Comparison of ENCODE assay signal across 9 cellular contexts in the genomic region with DNA sequence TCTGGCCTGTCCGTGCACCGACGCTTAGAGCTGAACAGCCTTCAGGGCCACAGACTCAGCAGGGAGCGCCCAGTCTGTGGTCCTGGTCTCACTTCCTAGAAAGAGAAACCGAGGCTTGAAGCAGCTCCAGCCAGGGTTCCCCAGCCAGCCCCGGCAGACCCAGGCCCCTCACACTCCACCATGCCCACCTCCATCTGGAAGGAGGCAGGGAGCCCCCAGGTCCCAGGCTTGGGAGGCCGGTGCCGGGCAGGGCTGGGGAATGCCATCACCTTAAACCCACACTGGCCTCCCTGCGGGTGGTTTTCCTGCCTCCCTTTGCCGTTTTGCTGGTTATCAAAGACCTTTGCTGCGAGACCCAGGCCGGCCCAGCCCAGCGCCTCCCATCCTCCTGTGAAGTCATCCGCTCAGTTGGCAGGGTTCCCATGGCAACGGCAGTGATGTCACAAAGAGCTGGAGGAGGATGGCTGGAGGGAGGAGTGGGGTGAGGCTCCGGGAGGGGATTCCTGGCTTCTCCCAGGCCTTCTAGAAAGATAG. TPM values are rescaled to one million over a fixed set of nuclear protein-coding genes. Genes with fewer than 3 reads are reported as not detected.
DNase-seq lines count a peak whose midpoint lies in the region; ATAC-seq and TF ChIP-seq lines count a peak whose summit lies in the region.
"Had no signal": no experiment of that assay in that cellular context is flagged by ENCODE, and none has a peak within 500 bp of the region (broad histone marks: within the 10 kb centered on the region; RNA-seq: fewer than 3 reads in every experiment).

No MANE protein-coding gene starts in this region.

- peaks cover 0 to 15% (median 0%) of the 10 kb centered on the region in 4 donors for H3K36me3 ChIP-seq in esophagus muscularis mucosa
- H3K36me3 ChIP-seq: tibial nerve had no signal

- peaks cover 0 to 53% (median 0%) of the 10 kb centered on the region in 4 donors for H3K27me3 ChIP-seq in esophagus muscularis mucosa

- no peak for ATAC-seq in HG02678 (IDR thresholded peaks at IDR 0.05; ENCODE audit: unreplicated experiment)

- no peak for TF ChIP-seq CTCF in cardiac fibroblast (IDR thresholded peaks at IDR 0.05; ENCODE audit: low read depth, low read length)
- TF ChIP-seq CTCF in esophagus muscularis mucosa (IDR thresholded peaks at IDR 0.05), result no peak

- peak; percentile 78 for DNase-seq in COLO668 (lab: John Stamatoyannopoulos, UW; ENCODE audit: unreplicated experiment)
- peak in 2 of 3 experiments; percentile 75 to 91 for DNase-seq in NCI-H1417 (lab: John Stamatoyannopoulos, UW)
- DNase-seq in cardiac fibroblast (ENCODE audit: low read depth in 2 of 2), result peak; percentile 62 to 70
- peak; percentile 74 for DNase-seq in mesenteric fat pad (ENCODE audit: low spot score)
- DNase-seq in HT-29 (ENCODE audit: low spot score), result no peak
- DNase-seq in esophagus muscularis mucosa (ENCODE audit: extremely low spot score), result no peak
- DNase-seq in G401 (ENCODE audit: low spot score), result no peak

- WGBS in esophagus muscularis mucosa, result 56% methylated on average over 8 of the region's 16 CpGs

- in situ Hi-C loops in G401 (cut with HindIII; ENCODE audit: low sequenced_read_pairs), result no loop called here

- no peaks in the 10 kb centered on the region for H3K9me3 ChIP-seq in esophagus muscularis mucosa
- H3K9me3 ChIP-seq: tibial nerve had no signal

- TF ChIP-seq EP300 in esophagus muscularis mucosa (IDR thresholded peaks at IDR 0.05), result no peak

- H3K27ac ChIP-seq in esophagus muscularis mucosa (replicated peaks in 1 of 4), result no peak overlapping the region
- H3K27ac ChIP-seq: tibial nerve had no signal

- H3K4me3 ChIP-seq in cardiac fibroblast (replicated peaks in 1 of 2; ENCODE audit: low read depth in 2 of 2, low read length in 2 of 2) (no peak overlapping the region), esophagus muscularis mucosa (no peak overlapping the region)
- H3K4me3 ChIP-seq: tibial nerve had no signal

- no peak for TF ChIP-seq POLR2A in esophagus muscularis mucosa (IDR thresholded peaks at IDR 0.05; ENCODE audit: low read depth)

- peaks cover 3 to 18% (median 12%) of the 10 kb centered on the region in 4 donors for H3K4me1 ChIP-seq in esophagus muscularis mucosa
- H3K4me1 ChIP-seq: tibial nerve had no signal

- intact Hi-C loops in esophagus muscularis mucosa (cut with DNase I), result no loop called here

RNA-seq across cellular contexts. Expression of a gene that starts 24.0 kb away (rescaled TPM):
- total RNA-seq in mesenteric fat pad, result 3.7 TPM
- total RNA-seq in HT-29 (2014; rRNA removed; shearing (Covaris generic)), result 0.92 and 1.7 TPM in 2 replicates
- 1 to 10 TPM in 3 of 4 donors, under 1 TPM in 1; 0.86 to 3.3 (median 1.9) TPM for total RNA-seq in esophagus muscularis mucosa
- total RNA-seq in G401 (2014; rRNA removed; shearing (Covaris generic)), result 7.6 and 22.2 TPM in 2 replicates

Comparison
In these comparisons a context has a peak if more than half of its experiments do, and no peak if none do; other contexts are left out.
1. DNase-seq: peak in COLO668 (single experiment), NCI-H1417 (2 of 3), cardiac fibroblast (2 of 2) and mesenteric fat pad (single experiment); none in HT-29 (single experiment), esophagus muscularis mucosa (single experiment) and G401 (single experiment).